Comparison of ENCODE assay signal across 1 cellular context in genomic region chr6:134195164-134195906, GRCh38.
TF ChIP-seq lines count a peak whose summit lies in the region.

No MANE protein-coding gene starts in this region.

TF ChIP-seq in K562, 482 proteins besides CTCF, POLR2A, EP300 and RAD21 (continued from another document and continues in another):
- TF ChIP-seq ZNF318 (IDR thresholded peaks at IDR 0.05; ENCODE audit: borderline replicate concordance in 1 of 2, low read depth in 1 of 2) = peak in 1 of 2 experiments; percentile 20; a peak in 1 of 4 replicates
- 0 out of 2 replicates have a peak, but pooled peaks have one; percentile 20 for TF ChIP-seq RBFOX2 (IDR thresholded peaks at IDR 0.05; ENCODE audit: low read depth, low read length)
- TF ChIP-seq EP400 (IDR thresholded peaks at IDR 0.05) = peak; percentile 15; the same call in 1 of the 2 replicates
- TF ChIP-seq, protein P1, sequence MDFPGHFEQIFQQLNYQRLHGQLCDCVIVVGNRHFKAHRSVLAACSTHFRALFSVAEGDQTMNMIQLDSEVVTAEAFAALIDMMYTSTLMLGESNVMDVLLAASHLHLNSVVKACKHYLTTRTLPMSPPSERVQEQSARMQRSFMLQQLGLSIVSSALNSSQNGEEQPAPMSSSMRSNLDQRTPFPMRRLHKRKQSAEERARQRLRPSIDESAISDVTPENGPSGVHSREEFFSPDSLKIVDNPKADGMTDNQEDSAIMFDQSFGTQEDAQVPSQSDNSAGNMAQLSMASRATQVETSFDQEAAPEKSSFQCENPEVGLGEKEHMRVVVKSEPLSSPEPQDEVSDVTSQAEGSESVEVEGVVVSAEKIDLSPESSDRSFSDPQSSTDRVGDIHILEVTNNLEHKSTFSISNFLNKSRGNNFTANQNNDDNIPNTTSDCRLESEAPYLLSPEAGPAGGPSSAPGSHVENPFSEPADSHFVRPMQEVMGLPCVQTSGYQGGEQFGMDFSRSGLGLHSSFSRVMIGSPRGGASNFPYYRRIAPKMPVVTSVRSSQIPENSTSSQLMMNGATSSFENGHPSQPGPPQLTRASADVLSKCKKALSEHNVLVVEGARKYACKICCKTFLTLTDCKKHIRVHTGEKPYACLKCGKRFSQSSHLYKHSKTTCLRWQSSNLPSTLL (IDR thresholded peaks at IDR 0.05) = no peak
- TF ChIP-seq, protein P2, sequence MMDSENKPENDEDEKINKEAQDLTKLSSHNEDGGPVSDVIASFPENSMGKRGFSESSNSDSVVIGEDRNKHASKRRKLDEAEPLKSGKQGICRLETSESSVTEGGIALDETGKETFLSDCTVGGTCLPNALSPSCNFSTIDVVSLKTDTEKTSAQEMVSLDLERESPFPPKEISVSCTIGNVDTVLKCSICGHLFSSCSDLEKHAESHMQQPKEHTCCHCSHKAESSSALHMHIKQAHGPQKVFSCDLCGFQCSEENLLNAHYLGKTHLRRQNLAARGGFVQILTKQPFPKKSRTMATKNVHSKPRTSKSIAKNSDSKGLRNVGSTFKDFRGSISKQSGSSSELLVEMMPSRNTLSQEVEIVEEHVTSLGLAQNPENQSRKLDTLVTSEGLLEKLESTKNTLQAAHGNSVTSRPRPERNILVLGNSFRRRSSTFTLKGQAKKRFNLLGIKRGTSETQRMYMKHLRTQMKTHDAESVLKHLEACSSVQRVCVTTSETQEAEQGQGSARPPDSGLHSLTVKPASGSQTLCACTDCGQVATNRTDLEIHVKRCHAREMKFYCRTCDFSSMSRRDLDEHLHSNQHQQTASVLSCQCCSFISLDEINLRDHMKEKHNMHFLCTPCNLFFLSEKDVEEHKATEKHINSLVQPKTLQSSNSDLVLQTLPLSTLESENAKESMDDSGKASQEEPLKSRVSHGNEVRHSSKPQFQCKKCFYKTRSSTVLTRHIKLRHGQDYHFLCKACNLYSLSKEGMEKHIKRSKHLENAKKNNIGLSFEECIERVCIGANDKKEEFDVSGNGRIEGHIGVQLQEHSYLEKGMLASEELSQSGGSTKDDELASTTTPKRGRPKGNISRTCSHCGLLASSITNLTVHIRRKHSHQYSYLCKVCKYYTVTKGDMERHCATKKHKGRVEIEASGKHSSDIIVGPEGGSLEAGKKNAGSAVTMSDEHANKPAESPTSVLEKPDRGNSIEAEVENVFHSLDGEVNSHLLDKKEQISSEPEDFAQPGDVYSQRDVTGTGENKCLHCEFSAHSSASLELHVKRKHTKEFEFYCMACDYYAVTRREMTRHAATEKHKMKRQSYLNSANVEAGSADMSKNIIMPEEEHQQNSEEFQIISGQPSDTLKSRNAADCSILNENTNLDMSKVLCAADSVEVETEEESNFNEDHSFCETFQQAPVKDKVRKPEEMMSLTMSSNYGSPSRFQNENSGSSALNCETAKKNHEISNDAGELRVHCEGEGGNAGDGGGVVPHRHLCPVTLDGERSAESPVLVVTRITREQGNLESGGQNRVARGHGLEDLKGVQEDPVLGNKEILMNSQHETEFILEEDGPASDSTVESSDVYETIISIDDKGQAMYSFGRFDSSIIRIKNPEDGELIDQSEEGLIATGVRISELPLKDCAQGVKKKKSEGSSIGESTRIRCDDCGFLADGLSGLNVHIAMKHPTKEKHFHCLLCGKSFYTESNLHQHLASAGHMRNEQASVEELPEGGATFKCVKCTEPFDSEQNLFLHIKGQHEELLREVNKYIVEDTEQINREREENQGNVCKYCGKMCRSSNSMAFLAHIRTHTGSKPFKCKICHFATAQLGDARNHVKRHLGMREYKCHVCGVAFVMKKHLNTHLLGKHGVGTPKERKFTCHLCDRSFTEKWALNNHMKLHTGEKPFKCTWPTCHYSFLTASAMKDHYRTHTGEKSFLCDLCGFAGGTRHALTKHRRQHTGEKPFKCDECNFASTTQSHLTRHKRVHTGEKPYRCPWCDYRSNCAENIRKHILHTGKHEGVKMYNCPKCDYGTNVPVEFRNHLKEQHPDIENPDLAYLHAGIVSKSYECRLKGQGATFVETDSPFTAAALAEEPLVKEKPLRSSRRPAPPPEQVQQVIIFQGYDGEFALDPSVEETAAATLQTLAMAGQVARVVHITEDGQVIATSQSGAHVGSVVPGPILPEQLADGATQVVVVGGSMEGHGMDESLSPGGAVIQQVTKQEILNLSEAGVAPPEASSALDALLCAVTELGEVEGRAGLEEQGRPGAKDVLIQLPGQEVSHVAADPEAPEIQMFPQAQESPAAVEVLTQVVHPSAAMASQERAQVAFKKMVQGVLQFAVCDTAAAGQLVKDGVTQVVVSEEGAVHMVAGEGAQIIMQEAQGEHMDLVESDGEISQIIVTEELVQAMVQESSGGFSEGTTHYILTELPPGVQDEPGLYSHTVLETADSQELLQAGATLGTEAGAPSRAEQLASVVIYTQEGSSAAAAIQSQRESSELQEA (IDR thresholded peaks at IDR 0.05; ENCODE audit: low read depth) = no peak
- peak; percentile 27 for TF ChIP-seq PRDM10 (IDR thresholded peaks at IDR 0.05; ENCODE audit: partially characterized antibody)
- TF ChIP-seq ZNF766 (CRISPR knock-in tag; conservative IDR thresholded peaks at IDR 0.05) = peak; percentile 57
- TF ChIP-seq, protein P3, sequence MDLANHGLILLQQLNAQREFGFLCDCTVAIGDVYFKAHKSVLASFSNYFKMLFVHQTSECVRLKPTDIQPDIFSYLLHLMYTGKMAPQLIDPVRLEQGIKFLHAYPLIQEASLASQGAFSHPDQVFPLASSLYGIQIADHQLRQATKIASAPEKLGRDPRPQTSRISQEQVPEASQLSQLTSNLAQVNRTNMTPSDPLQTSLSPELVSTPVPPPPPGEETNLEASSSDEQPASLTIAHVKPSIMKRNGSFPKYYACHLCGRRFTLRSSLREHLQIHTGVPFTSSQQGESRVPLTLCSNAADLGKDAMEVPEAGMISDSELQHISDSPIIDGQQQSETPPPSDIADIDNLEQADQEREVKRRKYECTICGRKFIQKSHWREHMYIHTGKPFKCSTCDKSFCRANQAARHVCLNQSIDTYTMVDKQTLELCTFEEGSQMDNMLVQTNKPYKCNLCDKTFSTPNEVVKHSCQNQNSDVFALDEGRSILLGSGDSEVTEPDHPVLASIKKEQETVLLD (IDR thresholded peaks at IDR 0.05) = no peak
- TF ChIP-seq PRPF4 (IDR thresholded peaks at IDR 0.05; ENCODE audit: insufficient read depth, low read depth, low read length, poor library complexity, severe bottlenecking) = no peak
- no peak for TF ChIP-seq SMC3 (conservative IDR thresholded peaks at IDR 0.05; ENCODE audit: insufficient read depth, low read depth, low read length)
- TF ChIP-seq ERF (CRISPR knock-in tag; IDR thresholded peaks at IDR 0.05) = no peak
- TF ChIP-seq E2F1 (CRISPR knock-in tag; IDR thresholded peaks at IDR 0.05) = no peak
- TF ChIP-seq, protein P4, sequence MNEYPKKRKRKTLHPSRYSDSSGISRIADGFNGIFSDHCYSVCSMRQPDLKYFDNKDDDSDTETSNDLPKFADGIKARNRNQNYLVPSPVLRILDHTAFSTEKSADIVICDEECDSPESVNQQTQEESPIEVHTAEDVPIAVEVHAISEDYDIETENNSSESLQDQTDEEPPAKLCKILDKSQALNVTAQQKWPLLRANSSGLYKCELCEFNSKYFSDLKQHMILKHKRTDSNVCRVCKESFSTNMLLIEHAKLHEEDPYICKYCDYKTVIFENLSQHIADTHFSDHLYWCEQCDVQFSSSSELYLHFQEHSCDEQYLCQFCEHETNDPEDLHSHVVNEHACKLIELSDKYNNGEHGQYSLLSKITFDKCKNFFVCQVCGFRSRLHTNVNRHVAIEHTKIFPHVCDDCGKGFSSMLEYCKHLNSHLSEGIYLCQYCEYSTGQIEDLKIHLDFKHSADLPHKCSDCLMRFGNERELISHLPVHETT (CRISPR knock-in tag; conservative IDR thresholded peaks at IDR 0.05 in 1 of 2, IDR thresholded peaks at IDR 0.05 in 1 of 2) = peak in 1 of 2 experiments; percentile 81; a peak in 1 of 4 replicates
- no peak for TF ChIP-seq MCM2 (IDR thresholded peaks at IDR 0.05; ENCODE audit: low read depth)
- TF ChIP-seq SMARCA4 (IDR thresholded peaks at IDR 0.05) = peak; percentile 98
- TF ChIP-seq OTX1 (CRISPR knock-in tag; IDR thresholded peaks at IDR 0.05) = no peak
- no peak for TF ChIP-seq SP2 (IDR thresholded peaks at IDR 0.05; ENCODE audit: extremely low read depth, low read depth, low read length, poor library complexity, severe bottlenecking)
- no peak for TF ChIP-seq CBX5 (IDR thresholded peaks at IDR 0.05; ENCODE audit: borderline replicate concordance, low read depth)
- peak; percentile 61 for TF ChIP-seq CCNT2 (IDR thresholded peaks at IDR 0.05; ENCODE audit: borderline replicate concordance, extremely low read depth, insufficient read length, low read depth, low read length)
- TF ChIP-seq TCF3 (CRISPR knock-in tag; IDR thresholded peaks at IDR 0.05) = peak; percentile 89
- TF ChIP-seq FOXK1 (CRISPR knock-in tag; IDR thresholded peaks at IDR 0.05; ENCODE audit: borderline replicate concordance) = no peak
- TF ChIP-seq BRD9 (IDR thresholded peaks at IDR 0.05; ENCODE audit: low read depth, partially characterized antibody) = peak; percentile 38
- TF ChIP-seq POU5F1 (IDR thresholded peaks at IDR 0.05; ENCODE audit: borderline replicate concordance, low read depth, low read length, partially characterized antibody) = no peak
- TF ChIP-seq ARNT (IDR thresholded peaks at IDR 0.05) = peak; percentile 58 to 73; a peak in 3 of 4 replicates
